23 cellular contexts compared by ENCODE assay signal in genomic region chr4:78149737-78150136, GRCh38.
DNase-seq lines count a peak whose midpoint lies in the region; ATAC-seq and TF ChIP-seq lines count a peak whose summit lies in the region.
"Had no signal": no experiment of that assay in that cellular context is flagged by ENCODE, and none has a peak within 500 bp of the region (broad histone marks: within the 10 kb centered on the region; RNA-seq: fewer than 3 reads in every experiment).

No MANE protein-coding gene starts in this region.

- H3K4me2 ChIP-seq in GM23338 (no peak overlapping the region), SK-N-SH (no peak overlapping the region)

- H3K4me1 Mint-ChIP-seq in GM23338, result peaks cover 39% of the 10 kb centered on the region
- no peaks in the 10 kb centered on the region for H3K4me1 Mint-ChIP-seq in stimulated activated naive B cell treated with anti-CD40 and anti-IgM and Interleukin-4, amounts not matched to agents 10 μg/mL and 1 μg/mL and 100 μg/mL, for 72 hours
- H3K4me1 Mint-ChIP-seq: activated CD4-positive, alpha-beta memory T cell treated with anti-CD3 and anti-CD28 coated beads, Interleukin-2, amount 10 ng/mL, durations not matched to agents 7 days and 5 days; CD4-positive, CD25-positive, alpha-beta regulatory T cell had no signal

- H3F3A ChIP-seq in GM23338 (replicated peaks; ENCODE audit: low read depth) (no peaks in the 10 kb centered on the region), SK-N-SH (replicated peaks; ENCODE audit: insufficient read depth) (no peaks in the 10 kb centered on the region)

- TF ChIP-seq POLR2A in spleen (IDR thresholded peaks at IDR 0.05), result no peak

- H3K4me3 Mint-ChIP-seq in GM23338, result no peak overlapping the region
- H3K4me3 Mint-ChIP-seq in stimulated activated naive B cell treated with anti-CD40 and anti-IgM and Interleukin-4, amounts not matched to agents 10 μg/mL and 1 μg/mL and 100 μg/mL, for 72 hours, result no peak overlapping the region
- H3K4me3 Mint-ChIP-seq: activated CD4-positive, alpha-beta memory T cell treated with anti-CD3 and anti-CD28 coated beads, Interleukin-2, amount 10 ng/mL, durations not matched to agents 7 days and 5 days; CD4-positive, CD25-positive, alpha-beta regulatory T cell; natural killer cell treated with Interleukin-12 subunit alpha and Interleukin-12 subunit beta and Interleukin-15 and Interleukin-18, amount 100 ng/mL, for 72 hours had no signal

- H3K27me3 ChIP-seq in GM23338 (ENCODE audit: insufficient read depth) (no peaks in the 10 kb centered on the region), SK-N-SH (ENCODE audit: insufficient read depth) (no peaks in the 10 kb centered on the region), spleen (replicated peaks in 1 of 7) (no peaks in the 10 kb centered on the region)
- H3K27me3 ChIP-seq: foreskin keratinocyte had no signal

- H3K9ac ChIP-seq in SK-N-SH, result no peak overlapping the region

- H4K20me1 ChIP-seq in GM23338 (replicated peaks; ENCODE audit: insufficient read depth) (no peaks in the 10 kb centered on the region; the same call in 1 of the 2 replicates), SK-N-SH (ENCODE audit: insufficient read depth) (no peaks in the 10 kb centered on the region)

- peak; percentile 51 for ATAC-seq in GM23338
- ATAC-seq in stimulated activated naive B cell treated with anti-CD40 and anti-IgM and Interleukin-4, amounts not matched to agents 10 μg/mL and 1 μg/mL and 100 μg/mL, for 72 hours (replicated peaks), result no peak
- ATAC-seq: foreskin keratinocyte; natural killer cell treated with Interleukin-12 subunit alpha and Interleukin-12 subunit beta and Interleukin-15 and Interleukin-18, amount 100 ng/mL, for 72 hours had no signal

- no peak overlapping the region for H3K4me3 ChIP-seq in GM23338
- H3K4me3 ChIP-seq in SK-N-SH (ENCODE audit: low read depth in 2 of 2, low read length in 1 of 2), result no peak overlapping the region
- no peak overlapping the region for H3K4me3 ChIP-seq in spleen
- H3K4me3 ChIP-seq: HAP-1 had no signal

- H3K27me3 Mint-ChIP-seq in GM23338 (ENCODE audit: insufficient read depth, low read depth, poor library complexity), result no peaks in the 10 kb centered on the region
- H3K27me3 Mint-ChIP-seq in stimulated activated naive B cell treated with anti-CD40 and anti-IgM and Interleukin-4, amounts not matched to agents 10 μg/mL and 1 μg/mL and 100 μg/mL, for 72 hours, result peaks cover 0 to 8% of the 10 kb centered on the region in 2 donors

- peak overlapping the region; percentile 57 for H3K27ac Mint-ChIP-seq in GM23338
- H3K27ac Mint-ChIP-seq in stimulated activated naive B cell treated with anti-CD40 and anti-IgM and Interleukin-4, amounts not matched to agents 10 μg/mL and 1 μg/mL and 100 μg/mL, for 72 hours, result no peak overlapping the region
- H3K27ac Mint-ChIP-seq: activated CD4-positive, alpha-beta memory T cell treated with anti-CD3 and anti-CD28 coated beads, Interleukin-2, amount 10 ng/mL, durations not matched to agents 7 days and 5 days; CD4-positive, CD25-positive, alpha-beta regulatory T cell; natural killer cell treated with Interleukin-12 subunit alpha and Interleukin-12 subunit beta and Interleukin-15 and Interleukin-18, amount 100 ng/mL, for 72 hours had no signal

- intact Hi-C loops in spleen (cut with DNase I; ENCODE audit: low total_unique reads), result no loop called here

- 84% methylated on average over 5 of the region's 5 CpGs for WGBS in SK-N-SH (ENCODE audit: low lambda C conversion rate)
- 64 to 82% (median 74%) methylated on average over 5 of the region's 5 CpGs for WGBS in spleen, 5 donors

- peaks cover 22% of the 10 kb centered on the region for H3K4me1 ChIP-seq in GM23338 (ENCODE audit: insufficient read depth)
- H3K4me1 ChIP-seq in SK-N-SH (ENCODE audit: control insufficient read depth in 1 of 2, insufficient read depth in 2 of 2, low read depth in 1 of 2, low read length in 1 of 2), result peaks cover 0 to 3% of the 10 kb centered on the region in 2 experiments; a peak in 1 of 4 replicates
- H3K4me1 ChIP-seq in spleen, result no peaks in the 10 kb centered on the region
- H3K4me1 ChIP-seq: foreskin keratinocyte, HAP-1 had no signal

- POLR2A ChIA-PET in SK-N-SH (lab: Yijun Ruan, JAX), result no interaction called here

- H2AFZ ChIP-seq in GM23338 (no peak overlapping the region), SK-N-SH (ENCODE audit: low read depth) (no peak overlapping the region)

- H3K9me2 ChIP-seq in GM23338 (ENCODE audit: insufficient read depth), result no peaks in the 10 kb centered on the region
- no peaks in the 10 kb centered on the region for H3K9me2 ChIP-seq in SK-N-SH

- no peak for TF ChIP-seq CTCF in GM23338 (conservative IDR thresholded peaks at IDR 0.05; ENCODE audit: low read depth in 2 of 2)
- no peak for TF ChIP-seq CTCF in SK-N-SH (IDR thresholded peaks at IDR 0.05)
- TF ChIP-seq CTCF in spleen (IDR thresholded peaks at IDR 0.05 in 8 of 11, conservative IDR thresholded peaks at IDR 0.05 in 3 of 11), result no peak

- no peaks in the 10 kb centered on the region for H3K9me3 ChIP-seq in SK-N-SH
- no peaks in the 10 kb centered on the region for H3K9me3 ChIP-seq in spleen
- H3K9me3 ChIP-seq: HAP-1 had no signal

- TF ChIP-seq RAD21 in SK-N-SH (IDR thresholded peaks at IDR 0.05; ENCODE audit: low read length), result no peak

- H3K36me3 Mint-ChIP-seq in GM23338 (ENCODE audit: low read depth), result no peaks in the 10 kb centered on the region
- H3K36me3 Mint-ChIP-seq in stimulated activated naive B cell treated with anti-CD40 and anti-IgM and Interleukin-4, amounts not matched to agents 10 μg/mL and 1 μg/mL and 100 μg/mL, for 72 hours, result no peaks in the 10 kb centered on the region
- H3K36me3 Mint-ChIP-seq: CD4-positive, CD25-positive, alpha-beta regulatory T cell; natural killer cell treated with Interleukin-12 subunit alpha and Interleukin-12 subunit beta and Interleukin-15 and Interleukin-18, amount 100 ng/mL, for 72 hours had no signal

- TF ChIP-seq EP300 in SK-N-SH (IDR thresholded peaks at IDR 0.05; ENCODE audit: borderline replicate concordance in 1 of 2, low read depth in 1 of 2, low read length in 1 of 2), result no peak

- peak; percentile 38 for DNase-seq in GM23338 (ENCODE audit: low spot score)
- DNase-seq in SK-N-SH, result no peak
- DNase-seq in kidney tubule cell (ENCODE audit: low spot score), result peak; percentile 40
- DNase-seq in retina, result peak; percentile 79
- DNase-seq in stimulated activated naive B cell treated with anti-CD40 and anti-IgM and Interleukin-4, amounts not matched to agents 10 μg/mL and 1 μg/mL and 100 μg/mL, for 72 hours, result no peak
- DNase-seq in spleen, result no peak
- DNase-seq in iPS-NIHi7 (ENCODE audit: extremely low spot score), result no peak
- DNase-seq: activated CD4-positive, alpha-beta memory T cell treated with anti-CD3 and anti-CD28 coated beads, Interleukin-2, amount 10 ng/mL, durations not matched to agents 7 days and 5 days; activated CD4-positive, CD25-positive, alpha-beta regulatory T cell; activated gamma-delta T cell treated with Interleukin-2 at 50 U/mL for 16 hours; CD4-positive, CD25-positive, alpha-beta regulatory T cell; dermis blood vessel endothelial cell; DMS53; foreskin keratinocyte; midbrain; NCI-H1092 treated with DMSO at 0.1 percent for 48 hours; NCI-H2081 treated with DMSO at 0.1 percent for 48 hours; NCI-H510A treated with DMSO at 0.1 percent for 48 hours; RPMI8226; stimulated activated CD8-positive, alpha-beta memory T cell treated with anti-CD3 and anti-CD28 coated beads, Interleukin-4, amount 100 ng/mL, for 48 hours; T-helper 9 cell had no signal

- H3K79me2 ChIP-seq in GM23338 (replicated peaks; ENCODE audit: insufficient read depth) (peaks cover 93% of the 10 kb centered on the region), SK-N-SH (ENCODE audit: insufficient read depth) (no peaks in the 10 kb centered on the region)

- H3K36me3 ChIP-seq in GM23338 (ENCODE audit: insufficient read depth) (no peaks in the 10 kb centered on the region), SK-N-SH (replicated peaks in 1 of 2; ENCODE audit: control insufficient read depth in 1 of 2, insufficient read depth in 2 of 2, low read length in 1 of 2) (no peaks in the 10 kb centered on the region), spleen (no peaks in the 10 kb centered on the region)
- H3K36me3 ChIP-seq: HAP-1 had no signal

- no peaks in the 10 kb centered on the region for H3K9me3 Mint-ChIP-seq in GM23338
- no peaks in the 10 kb centered on the region for H3K9me3 Mint-ChIP-seq in stimulated activated naive B cell treated with anti-CD40 and anti-IgM and Interleukin-4, amounts not matched to agents 10 μg/mL and 1 μg/mL and 100 μg/mL, for 72 hours
- H3K9me3 Mint-ChIP-seq: activated CD4-positive, alpha-beta memory T cell treated with anti-CD3 and anti-CD28 coated beads, Interleukin-2, amount 10 ng/mL, durations not matched to agents 7 days and 5 days; natural killer cell treated with Interleukin-12 subunit alpha and Interleukin-12 subunit beta and Interleukin-15 and Interleukin-18, amount 100 ng/mL, for 72 hours had no signal

- CTCF ChIA-PET in SK-N-SH (lab: Yijun Ruan, JAX), result interaction anchor here (2.1 kb wide), 1 partner anchor 91 kb away, joined by 7 read pairs; no protein-coding TSS in a partner anchor

- H3K27ac ChIP-seq in GM23338 (ENCODE audit: low read depth) (peak overlapping the region; percentile 16; the same call in 1 of the 2 replicates), SK-N-SH (ENCODE audit: low read depth in 2 of 2, low read length in 1 of 2) (peak overlapping the region; percentile 33 to 50; a peak in 2 of 4 replicates), spleen (peak overlapping the region in 2 of 8 donors; percentile 7 to 18)
- H3K27ac ChIP-seq: foreskin keratinocyte had no signal

TF ChIP-seq in GM23338, 12 proteins besides CTCF, POLR2A, EP300 and RAD21 (continues in another document):
- TF ChIP-seq POLR2AphosphoS5 (IDR thresholded peaks at IDR 0.05; ENCODE audit: low read depth) (no peak), EZH2phosphoT487 (IDR thresholded peaks at IDR 0.05; ENCODE audit: unreplicated experiment) (no peak)

TF ChIP-seq in SK-N-SH, 30 proteins besides CTCF, POLR2A, EP300 and RAD21:
- no peak for TF ChIP-seq FOXJ3 (CRISPR knock-in tag; IDR thresholded peaks at IDR 0.05)
- TF ChIP-seq RCOR1 (IDR thresholded peaks at IDR 0.05; ENCODE audit: low read length), result no peak
- no peak for TF ChIP-seq JUND (IDR thresholded peaks at IDR 0.05)
- TF ChIP-seq MEF2A (IDR thresholded peaks at IDR 0.05; ENCODE audit: borderline replicate concordance, low read depth), result no peak
- no peak for TF ChIP-seq CHD2 (IDR thresholded peaks at IDR 0.05; ENCODE audit: low read length, partially characterized antibody)
- no peak for TF ChIP-seq RFX5 (IDR thresholded peaks at IDR 0.05; ENCODE audit: low read length)
- no peak for TF ChIP-seq NRF1 (IDR thresholded peaks at IDR 0.05; ENCODE audit: low read depth, low read length)
TF ChIP-seq in SK-N-SH: peak in this region for 0.

Comparison
In these comparisons a context has a peak if more than half of its experiments do, and no peak if none do; other contexts are left out.
1. DNase-seq: peak in GM23338 (single experiment), kidney tubule cell (single experiment) and retina (single experiment); none in SK-N-SH (single experiment), stimulated activated naive B cell treated with anti-CD40 and anti-IgM and Interleukin-4, amounts not matched to agents 10 μg/mL and 1 μg/mL and 100 μg/mL, for 72 hours (single experiment), spleen (single experiment) and iPS-NIHi7 (single experiment).